20 cellular contexts compared by ENCODE assay signal in the genomic region with DNA sequence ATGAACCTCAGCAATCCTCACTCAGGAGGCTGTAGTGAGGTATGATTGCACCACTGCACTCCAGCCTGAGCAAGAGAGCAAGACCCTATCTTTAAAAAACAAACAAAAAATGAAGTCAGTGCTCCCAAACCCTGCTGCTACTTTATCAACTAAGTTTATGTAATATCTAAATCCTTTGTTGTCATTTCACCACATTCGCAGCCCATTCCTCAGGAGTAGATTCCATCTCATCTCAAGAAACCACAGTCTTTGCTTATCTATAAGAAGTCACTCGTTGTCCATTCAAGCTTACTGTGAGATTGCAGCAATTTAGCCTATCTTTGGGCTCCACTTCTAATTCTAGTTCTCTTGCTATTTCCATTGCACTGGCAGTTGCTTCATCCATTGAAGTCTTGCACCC. TPM values are rescaled to one million over a fixed set of nuclear protein-coding genes. Genes with fewer than 3 reads are reported as not detected.
DNase-seq lines count a peak whose midpoint lies in the region; ATAC-seq and TF ChIP-seq lines count a peak whose summit lies in the region.
"Had no signal": no experiment of that assay in that cellular context is flagged by ENCODE, and none has a peak within 500 bp of the region (broad histone marks: within the 10 kb centered on the region; RNA-seq: fewer than 3 reads in every experiment).

No MANE protein-coding gene starts in this region.

- no peak overlapping the region for H4K12ac ChIP-seq in trophoblast cell (ENCODE audit: low read depth, low read length)

- no peaks in the 10 kb centered on the region for H3K79me2 ChIP-seq in trophoblast cell (ENCODE audit: control insufficient read depth, insufficient read depth, low read length, poor library complexity)

- H4K91ac ChIP-seq in trophoblast cell (ENCODE audit: low read depth, low read length) = no peak overlapping the region

- H3K4ac ChIP-seq in trophoblast cell (ENCODE audit: low read depth, low read length) = no peak overlapping the region

- H2AFZ ChIP-seq in trophoblast cell (ENCODE audit: insufficient read depth, low read length, poor library complexity) = no peak overlapping the region
- H2AFZ ChIP-seq: GM23248 had no signal

- no peaks in the 10 kb centered on the region for H3K79me1 ChIP-seq in trophoblast cell (ENCODE audit: low read length)

- H3K14ac ChIP-seq in trophoblast cell (ENCODE audit: low read length) = no peak overlapping the region

- TF ChIP-seq CTCF in fibroblast of villous mesenchyme (IDR thresholded peaks at IDR 0.05; ENCODE audit: insufficient read depth, low read depth, low read length) = no peak
- no peak for TF ChIP-seq CTCF in heart right ventricle (IDR thresholded peaks at IDR 0.05)

- H3K23ac ChIP-seq in trophoblast cell (ENCODE audit: low read length) = no peak overlapping the region

- H3K36me3 ChIP-seq in trophoblast cell (ENCODE audit: control insufficient read depth in 1 of 2, insufficient read depth in 2 of 2, low read length in 2 of 2) = no peaks in the 10 kb centered on the region
- H3K36me3 ChIP-seq in heart right ventricle = no peaks in the 10 kb centered on the region
- H3K36me3 ChIP-seq: BE2C had no signal

- H2BK5ac ChIP-seq in trophoblast cell (ENCODE audit: low read depth, low read length, poor library complexity) = no peak overlapping the region

- H3K27ac ChIP-seq in trophoblast cell (ENCODE audit: low read depth, low read length) (no peak overlapping the region), heart right ventricle (no peak overlapping the region)
- H3K27ac ChIP-seq: 22Rv1; BLaER1 treated with 17β-estradiol and CSF1 and Interleukin-3, amounts not matched to agents 10 nM and 100 nM; GM23248 had no signal

- DNase-seq in CMK (ENCODE audit: low read depth) (peak; percentile 17), amniotic epithelial cell (ENCODE audit: low read depth) (peak; percentile 79), fibroblast of villous mesenchyme (ENCODE audit: low read depth) (peak; percentile 71), trophoblast cell (peak; percentile 23 to 66), Ammon's horn (ENCODE audit: low spot score) (no peak), heart right ventricle (no peak)
- DNase-seq in stimulated activated CD4-positive, alpha-beta T cell treated with anti-CD3 and anti-CD28 coated beads, Interleukin-15, amount 100 ng/mL, for 24 hours = no peak
- DNase-seq: BE2C; Calu3; CD4-positive, alpha-beta T cell; CD8-positive, alpha-beta memory T cell; COR-L47; DMS53; DMS79 treated with DMSO at 0.1 percent for 48 hours; GF-D8; GM23248; H7; HCEC 1CT had no signal

- H3K4me3 ChIP-seq in fibroblast of villous mesenchyme (ENCODE audit: low read depth, low read length) = no peak overlapping the region
- H3K4me3 ChIP-seq in trophoblast cell (ENCODE audit: low read depth, low read length) = no peak overlapping the region
- no peak overlapping the region for H3K4me3 ChIP-seq in heart right ventricle
- H3K4me3 ChIP-seq: BLaER1 treated with 17β-estradiol and CSF1 and Interleukin-3, amounts not matched to agents 10 nM and 100 nM; GM23248 had no signal

- H3K9ac ChIP-seq in trophoblast cell (ENCODE audit: low read length) = no peak overlapping the region
- H3K9ac ChIP-seq: BLaER1 treated with 17β-estradiol and CSF1 and Interleukin-3, amounts not matched to agents 10 nM and 100 nM; GM23248 had no signal

- no peak overlapping the region for H3K4me2 ChIP-seq in trophoblast cell (ENCODE audit: low read length)
- H3K4me2 ChIP-seq: BLaER1 treated with 17β-estradiol and CSF1 and Interleukin-3, amounts not matched to agents 10 nM and 100 nM had no signal

- intact Hi-C loops in heart right ventricle (cut with DNase I) = no loop called here

- H3K18ac ChIP-seq in trophoblast cell (ENCODE audit: low read length) = no peak overlapping the region

- no peaks in the 10 kb centered on the region for H3K27me3 ChIP-seq in trophoblast cell (ENCODE audit: insufficient read depth, low read length)
- H3K27me3 ChIP-seq in heart right ventricle = no peaks in the 10 kb centered on the region
- H3K27me3 ChIP-seq: BE2C; BLaER1 treated with 17β-estradiol and CSF1 and Interleukin-3, amounts not matched to agents 10 nM and 100 nM had no signal

- ATAC-seq in heart right ventricle = no peak

- no peaks in the 10 kb centered on the region for H3K4me1 ChIP-seq in trophoblast cell (ENCODE audit: control insufficient read depth in 1 of 2, insufficient read depth in 2 of 2, low read length in 2 of 2)
- H3K4me1 ChIP-seq in heart right ventricle = peaks cover 0 to 25% (median 18%) of the 10 kb centered on the region in 9 donors
- H3K4me1 ChIP-seq: BE2C; BLaER1 treated with 17β-estradiol and CSF1 and Interleukin-3, amounts not matched to agents 10 nM and 100 nM had no signal

- H2BK120ac ChIP-seq in trophoblast cell (ENCODE audit: insufficient read depth, low read length, poor library complexity) = no peak overlapping the region

- no CpG with 5 or more reads among the region's 2 CpGs for WGBS in trophoblast cell (ENCODE audit: extremely low coverage, insufficient coverage, insufficient read length)
- WGBS in heart right ventricle, 2 donors = 58 to 60% methylated on average over 2 of the region's 2 CpGs

- H4K8ac ChIP-seq in trophoblast cell (ENCODE audit: low read depth, low read length) = no peak overlapping the region

- H3K9me3 ChIP-seq in trophoblast cell (ENCODE audit: insufficient read depth, low read depth, low read length) (no peaks in the 10 kb centered on the region), heart right ventricle (peaks cover 0 to 31% (median 9%) of the 10 kb centered on the region in 11 donors)
- H3K9me3 ChIP-seq: BE2C had no signal

- H2BK12ac ChIP-seq in trophoblast cell (ENCODE audit: low read length) = no peak overlapping the region

- H2AK5ac ChIP-seq in trophoblast cell (ENCODE audit: low read length) = no peak overlapping the region

RNA-seq across cellular contexts. Expression of a gene that starts 44.3 kb away (rescaled TPM):
- total RNA-seq in fibroblast of villous mesenchyme = 33.2 and 44.1 TPM in 2 replicates
- polyA plus RNA-seq in trophoblast cell (2013) = 4.7 and 4.9 TPM in 2 replicates
- total RNA-seq in heart right ventricle = 10 to 100 TPM; 12.6 to 33.4 (median 18.9) TPM
- polyA plus RNA-seq in heart right ventricle = 1 to 10 TPM; 3.8 to 9.8 TPM

Comparison
In these comparisons a context has a peak if more than half of its experiments do, and no peak if none do; other contexts are left out.
1. DNase-seq: peak in CMK (single experiment), amniotic epithelial cell (single experiment), fibroblast of villous mesenchyme (single experiment) and trophoblast cell (2 of 2); none in stimulated activated CD4-positive, alpha-beta T cell treated with anti-CD3 and anti-CD28 coated beads, Interleukin-15, amount 100 ng/mL, for 24 hours (single experiment), Ammon's horn (single experiment) and heart right ventricle (0 of 2).